In the genomic region with DNA sequence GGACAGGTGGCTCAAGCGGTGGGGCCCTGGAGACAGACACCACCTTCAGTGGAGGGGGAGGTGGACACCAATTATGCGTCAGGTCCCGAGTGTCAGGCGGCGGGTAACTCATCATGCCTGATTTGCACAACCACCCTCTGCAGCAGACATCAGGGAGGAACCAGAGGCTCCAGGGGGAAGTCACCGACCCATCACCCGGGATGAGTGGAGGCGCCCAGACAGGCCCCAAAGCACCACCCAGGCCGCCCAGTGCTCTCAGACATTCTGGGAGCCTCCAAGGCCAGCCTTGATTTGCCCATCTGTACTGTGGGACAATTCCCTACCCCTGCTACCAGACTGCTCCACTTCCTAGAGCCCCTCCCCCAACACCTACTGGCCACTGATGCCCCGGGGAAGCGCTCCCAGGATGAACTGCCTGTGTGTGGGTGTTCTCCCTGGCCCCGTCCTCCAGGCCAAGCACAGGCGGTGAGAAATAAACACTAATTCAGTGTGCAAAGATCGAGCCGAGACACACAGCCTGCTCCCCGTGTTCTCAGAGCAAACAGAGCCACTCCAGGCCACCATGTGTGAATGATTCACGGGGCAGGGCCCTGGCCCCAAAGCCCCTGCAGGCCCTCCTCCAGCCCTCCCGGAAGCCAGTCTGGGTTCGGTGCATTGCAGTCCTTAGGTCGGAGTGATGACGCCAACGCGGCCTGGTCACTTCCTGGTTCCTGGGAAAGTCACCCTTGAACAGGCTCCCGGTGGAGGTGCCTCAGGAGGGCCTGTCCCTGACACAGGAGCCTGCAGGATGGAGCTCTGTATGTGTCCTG, we compare ENCODE assay signal across 10 cellular contexts.
DNase-seq lines count a peak whose midpoint lies in the region; ATAC-seq and TF ChIP-seq lines count a peak whose summit lies in the region.
"Had no signal": no experiment of that assay in that cellular context is flagged by ENCODE, and none has a peak within 500 bp of the region (broad histone marks: within the 10 kb centered on the region; RNA-seq: fewer than 3 reads in every experiment).

No MANE protein-coding gene starts in this region.

- WGBS in adrenal gland, 4 donors, result 30 to 49% (median 47%) methylated on average over 11 to 24 of the region's 24 CpGs

- H3K4me1 ChIP-seq in adrenal gland (replicated peaks in 1 of 2), result peaks cover 20 to 58% of the 10 kb centered on the region in 2 donors

- H3K9me3 Mint-ChIP-seq in glutamatergic neuron (ENCODE audit: unreplicated experiment), result peaks cover 7% of the 10 kb centered on the region
- H3K9me3 Mint-ChIP-seq: stimulated activated naive CD8-positive, alpha-beta T cell treated with anti-CD3 and anti-CD28 coated beads, Interleukin-15, Interleukin-2, amounts not matched to agents 100 ng/mL and 50 ng/mL, for 24 hours had no signal

- peak overlapping the region; percentile 52 for H3K4me3 Mint-ChIP-seq in glutamatergic neuron (ENCODE audit: unreplicated experiment)
- H3K4me3 Mint-ChIP-seq: stimulated activated naive CD8-positive, alpha-beta T cell treated with anti-CD3 and anti-CD28 coated beads, Interleukin-15, Interleukin-2, amounts not matched to agents 100 ng/mL and 50 ng/mL, for 24 hours had no signal

- DNase-seq in AG08396 (ENCODE audit: low spot score) (peak; percentile 63), adrenal gland (peak; percentile 65 to 92 (median 85)), glutamatergic neuron (no peak), omental fat pad (ENCODE audit: low spot score) (no peak), T-helper 2 cell (no peak), DMS79 treated with DMSO at 0.1 percent for 48 hours (lab: John Stamatoyannopoulos, UW) (no peak), NCI-H2196 treated with DMSO at 0.1 percent for 48 hours (lab: John Stamatoyannopoulos, UW; ENCODE audit: unreplicated experiment) (no peak)
- DNase-seq: AML-193 had no signal

- peak overlapping the region; percentile 66 for H3K27ac Mint-ChIP-seq in glutamatergic neuron (ENCODE audit: unreplicated experiment)
- H3K27ac Mint-ChIP-seq: stimulated activated naive CD8-positive, alpha-beta T cell treated with anti-CD3 and anti-CD28 coated beads, Interleukin-15, Interleukin-2, amounts not matched to agents 100 ng/mL and 50 ng/mL, for 24 hours had no signal

- peaks cover 6% of the 10 kb centered on the region for H3K36me3 Mint-ChIP-seq in glutamatergic neuron (ENCODE audit: unreplicated experiment)

- H3K4me3 ChIP-seq in adrenal gland, result no peak overlapping the region

- no peaks in the 10 kb centered on the region for H3K27me3 ChIP-seq in adrenal gland

- intact Hi-C loops in adrenal gland (cut with DNase I), result no loop called here

- H3K27me3 Mint-ChIP-seq in glutamatergic neuron (ENCODE audit: unreplicated experiment), result peaks cover 16% of the 10 kb centered on the region
- H3K27me3 Mint-ChIP-seq: stimulated activated naive CD8-positive, alpha-beta T cell treated with anti-CD3 and anti-CD28 coated beads, Interleukin-15, Interleukin-2, amounts not matched to agents 100 ng/mL and 50 ng/mL, for 24 hours had no signal

- ATAC-seq in omental fat pad (ENCODE audit: low FRiP score) (peak; percentile 15), GM19397 (IDR thresholded peaks at IDR 0.05; ENCODE audit: unreplicated experiment) (no peak)

- H3K4me1 Mint-ChIP-seq in glutamatergic neuron (ENCODE audit: low read depth, unreplicated experiment), result peaks cover 18% of the 10 kb centered on the region

- no peak for TF ChIP-seq CTCF in adrenal gland (IDR thresholded peaks at IDR 0.05)
- no peak for TF ChIP-seq CTCF in glutamatergic neuron (IDR thresholded peaks at IDR 0.05; ENCODE audit: partially characterized antibody, unreplicated experiment)
- no peak for TF ChIP-seq CTCF in omental fat pad (IDR thresholded peaks at IDR 0.05)

- no peak for TF ChIP-seq POLR2A in adrenal gland (IDR thresholded peaks at IDR 0.05)

- H3K36me3 ChIP-seq in adrenal gland (replicated peaks in 1 of 2), result peaks cover 0 to 7% of the 10 kb centered on the region in 2 donors

- H3K27ac ChIP-seq in adrenal gland, result peak overlapping the region in 4 of 5 donors; percentile 57 to 93 (median 76)

- H3K9me3 ChIP-seq in adrenal gland (replicated peaks in 1 of 3), result no peaks in the 10 kb centered on the region

Comparison
In these comparisons a context has a peak if more than half of its experiments do, and no peak if none do; other contexts are left out.
1. DNase-seq: peak in AG08396 (single experiment) and adrenal gland (7 of 7); none in glutamatergic neuron (single experiment), omental fat pad (single experiment), T-helper 2 cell (0 of 5), DMS79 treated with DMSO at 0.1 percent for 48 hours (single experiment) and NCI-H2196 treated with DMSO at 0.1 percent for 48 hours (single experiment).